In genomic region chr3:28242519-28242918, GRCh38 we compare ENCODE assay signal across 8 cellular contexts. TPM values are rescaled to one million over a fixed set of nuclear protein-coding genes. Genes with fewer than 3 reads are reported as not detected.
DNase-seq lines count a peak whose midpoint lies in the region; ATAC-seq and TF ChIP-seq lines count a peak whose summit lies in the region.

No MANE protein-coding gene starts in this region.

- H3K4me3 ChIP-seq in OCI-LY3 (ENCODE audit: low read length) (peak overlapping the region; percentile 82), epithelial cell of esophagus (ENCODE audit: low read length) (peak overlapping the region; percentile 95), parathyroid adenoma (ENCODE audit: low read depth, low read length) (peak overlapping the region; percentile 86)

- H2AFZ ChIP-seq in OCI-LY3 (ENCODE audit: low read depth, low read length), result no peak overlapping the region
- H2AFZ ChIP-seq in parathyroid adenoma, result peak overlapping the region; percentile 99

- CTCF ChIA-PET in Calu3 (lab: Charles Lee) (interaction anchor here (0.6 kb wide), 1 partner anchor 11 kb away, joined by 3 read pairs; no protein-coding TSS in a partner anchor), HEK293T (lab: Yijun Ruan, JAX) (no interaction called here)

- no peaks in the 10 kb centered on the region for H3K9me3 ChIP-seq in OCI-LY3 (ENCODE audit: insufficient read depth, low read length)
- H3K9me3 ChIP-seq in parathyroid adenoma (ENCODE audit: control insufficient read depth, low read length), result no peaks in the 10 kb centered on the region

- peaks cover 33% of the 10 kb centered on the region for H3K4me1 Mint-ChIP-seq in Calu3 (ENCODE audit: low read depth, unreplicated experiment)

- BruUV-seq in Calu3 (replicated peaks; lab: Mats Ljungman, UMichigan), result TSS peak; percentile 65

- no peaks in the 10 kb centered on the region for H3K27me3 Mint-ChIP-seq in Calu3 (ENCODE audit: unreplicated experiment)

- H3K36me3 Mint-ChIP-seq in Calu3 (ENCODE audit: insufficient read depth, unreplicated experiment), result peaks cover 17% of the 10 kb centered on the region

- H3K79me2 ChIP-seq in OCI-LY3 (ENCODE audit: low read length) (peaks cover 59% of the 10 kb centered on the region), parathyroid adenoma (peaks cover 12% of the 10 kb centered on the region)

- no peak overlapping the region for H3K27ac Mint-ChIP-seq in Calu3 (ENCODE audit: unreplicated experiment)

- ATAC-seq in HG03342 (IDR thresholded peaks at IDR 0.05; ENCODE audit: unreplicated experiment), result no peak

- H3K36me3 ChIP-seq in OCI-LY3 (replicated peaks; ENCODE audit: low read depth, low read length) (peaks cover 5% of the 10 kb centered on the region), parathyroid adenoma (ENCODE audit: control insufficient read depth, insufficient read depth, low read length) (no peaks in the 10 kb centered on the region)

- H3K4me1 ChIP-seq in OCI-LY3 (ENCODE audit: low read length), result peaks cover 23% of the 10 kb centered on the region
- H3K4me1 ChIP-seq in parathyroid adenoma, result peaks cover 4% of the 10 kb centered on the region

- H3K27ac ChIP-seq in OCI-LY3 (ENCODE audit: low read length) (no peak overlapping the region), parathyroid adenoma (peak overlapping the region; percentile 72)

- peak overlapping the region; percentile 85 for H3K4me3 Mint-ChIP-seq in Calu3 (ENCODE audit: low read depth, unreplicated experiment)

- H3K27me3 ChIP-seq in OCI-LY3 (ENCODE audit: low read depth, low read length) (no peaks in the 10 kb centered on the region), parathyroid adenoma (ENCODE audit: control insufficient read depth, insufficient read depth, low read length) (no peaks in the 10 kb centered on the region)

- H3K9me3 Mint-ChIP-seq in Calu3 (ENCODE audit: low read depth, unreplicated experiment), result no peaks in the 10 kb centered on the region

- DNase-seq in Calu3 (no peak), epithelial cell of esophagus (ENCODE audit: low read depth) (no peak), HEK293T (ENCODE audit: extremely low spot score) (no peak), NK-92 (lab: John Stamatoyannopoulos, UW; ENCODE audit: unreplicated experiment) (no peak), RKO (ENCODE audit: low spot score) (no peak)

- H4K20me1 ChIP-seq in OCI-LY3 (ENCODE audit: insufficient read depth, low read length), result peaks cover 4% of the 10 kb centered on the region; the same call in 1 of the 2 replicates

- POLR2A ChIA-PET in HEK293T (lab: Yijun Ruan, JAX), result interaction anchor here (0.7 kb wide), 1 partner anchor 567 kb away, joined by 3 read pairs; no protein-coding TSS in a partner anchor

- TF ChIP-seq CTCF in Calu3 (IDR thresholded peaks at IDR 0.05; ENCODE audit: unreplicated experiment) (no peak), OCI-LY3 (IDR thresholded peaks at IDR 0.05; ENCODE audit: low read depth, low read length) (no peak), epithelial cell of esophagus (IDR thresholded peaks at IDR 0.05; ENCODE audit: insufficient read depth, low read depth, low read length, missing control alignments) (no peak), parathyroid adenoma (IDR thresholded peaks at IDR 0.05) (no peak)

- H3K4me2 ChIP-seq in OCI-LY3 (ENCODE audit: low read length) (peak overlapping the region; percentile 89), parathyroid adenoma (ENCODE audit: low read length) (peak overlapping the region; percentile 70)

- intact Hi-C loops in Calu3 (cut with micrococcal nuclease; ENCODE audit: unreplicated experiment), result no loop called here

- peak overlapping the region; percentile 83 for H3K9ac ChIP-seq in OCI-LY3 (ENCODE audit: low read length)
- no peak overlapping the region for H3K9ac ChIP-seq in parathyroid adenoma

TF ChIP-seq in HEK293T, 16 proteins besides CTCF, POLR2A, EP300 and RAD21:
- no peak for TF ChIP-seq ZNF384 (IDR thresholded peaks at IDR 0.05)
- TF ChIP-seq TARDBP (IDR thresholded peaks at IDR 0.05), result no peak
- TF ChIP-seq FOXA1 (IDR thresholded peaks at IDR 0.05), result no peak
TF ChIP-seq in HEK293T: peak in this region for 0.

RNA-seq across cellular contexts. Expression of gene CMC1, which starts 1.1 kb away (rescaled TPM):
- 24.3 and 32.0 TPM in 2 replicates for total RNA-seq in Calu3 (2022)
